ENCODE assay signal across 19 cellular contexts in the genomic region with DNA sequence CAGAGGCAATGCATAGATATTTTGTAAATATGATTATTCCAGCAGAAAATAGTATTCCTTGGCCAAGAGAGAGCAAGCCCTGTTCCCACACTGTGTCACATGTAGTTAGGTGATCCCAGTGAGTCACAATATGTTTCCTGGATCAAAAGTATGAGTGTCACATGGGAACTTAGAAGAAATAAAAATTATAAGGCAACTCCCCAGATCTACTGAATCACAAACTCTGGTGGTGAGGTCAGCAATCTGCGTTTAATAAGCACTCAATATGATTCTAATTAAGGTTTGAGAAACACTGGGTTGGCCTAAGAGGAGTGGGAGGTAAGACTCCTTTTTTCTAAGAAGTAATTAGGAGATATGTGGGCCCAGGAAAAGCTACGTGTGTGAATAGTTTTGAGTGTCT.
DNase-seq lines count a peak whose midpoint lies in the region; ATAC-seq, FAIRE-seq and TF ChIP-seq lines count a peak whose summit lies in the region.
"Had no signal": no experiment of that assay in that cellular context is flagged by ENCODE, and none has a peak within 500 bp of the region (broad histone marks: within the 10 kb centered on the region; RNA-seq: fewer than 3 reads in every experiment).

No MANE protein-coding gene starts in this region.

- DNase-seq in HT1080 (ENCODE audit: low read depth) = peak; percentile 36
- DNase-seq in fibroblast of villous mesenchyme (ENCODE audit: low read depth) = peak; percentile 42
- DNase-seq in suprapubic skin (ENCODE audit: low spot score in 2 of 2) = no peak
- DNase-seq in stimulated activated naive CD4-positive, alpha-beta T cell (lab: John Stamatoyannopoulos, UW) = no peak
- no peak for DNase-seq in GM10248 (ENCODE audit: extremely low spot score)
- DNase-seq: C1 segment of cervical spinal cord; CD4-positive, alpha-beta memory T cell; COR-L47; DMS153; DMS79 treated with DMSO at 0.1 percent for 48 hours; EL had no signal

- peak; percentile 95 for FAIRE-seq in endometrium (lab: Jason Lieb, UNC)
- FAIRE-seq: D721Med, GM12892, GM19239, H1 had no signal

- TF ChIP-seq POLR2A in suprapubic skin (IDR thresholded peaks at IDR 0.05) = no peak

- H3K36me3 ChIP-seq in suprapubic skin = no peaks in the 10 kb centered on the region
- H3K36me3 ChIP-seq: HAP-1 had no signal

- no peaks in the 10 kb centered on the region for H3K9me3 ChIP-seq in suprapubic skin
- H3K9me3 ChIP-seq: HAP-1 had no signal

- H3K27me3 ChIP-seq in suprapubic skin = no peaks in the 10 kb centered on the region

- ATAC-seq in GM18858 (IDR thresholded peaks at IDR 0.05; ENCODE audit: unreplicated experiment) = no peak

- CTCF ChIA-PET in GM10248 (lab: Yijun Ruan, JAX) = interaction anchor here (1.2 kb wide), 1 partner anchor 15 kb away, joined by 3 read pairs; no protein-coding TSS in a partner anchor

- TF ChIP-seq CTCF in fibroblast of villous mesenchyme (IDR thresholded peaks at IDR 0.05; ENCODE audit: insufficient read depth, low read depth, low read length) (no peak), suprapubic skin (IDR thresholded peaks at IDR 0.05) (no peak), GM10248 (IDR thresholded peaks at IDR 0.05; ENCODE audit: control extremely low read depth, extremely low read depth, low read depth, missing control alignments) (no peak)

- H3K4me3 ChIP-seq in fibroblast of villous mesenchyme (ENCODE audit: low read depth, low read length) = no peak overlapping the region
- no peak overlapping the region for H3K4me3 ChIP-seq in suprapubic skin
- H3K4me3 ChIP-seq: HAP-1 had no signal

- POLR2A ChIA-PET in GM10248 (lab: Yijun Ruan, JAX) = no interaction called here

- 56% methylated on average over 2 of the region's 2 CpGs for WGBS in suprapubic skin

- TF ChIP-seq EP300 in suprapubic skin (IDR thresholded peaks at IDR 0.05) = no peak

- H3K4me1 ChIP-seq in suprapubic skin = peaks cover 7% of the 10 kb centered on the region
- H3K4me1 ChIP-seq: HAP-1 had no signal

- peak overlapping the region; percentile 17 for H3K27ac ChIP-seq in suprapubic skin
- H3K27ac ChIP-seq: KMS-11 had no signal

Comparison
In these comparisons a context has a peak if more than half of its experiments do, and no peak if none do; other contexts are left out.
1. DNase-seq: peak in HT1080 (single experiment) and fibroblast of villous mesenchyme (single experiment); none in suprapubic skin (0 of 2), stimulated activated naive CD4-positive, alpha-beta T cell (0 of 6) and GM10248 (single experiment).